24 cellular contexts compared by ENCODE assay signal in the genomic region with DNA sequence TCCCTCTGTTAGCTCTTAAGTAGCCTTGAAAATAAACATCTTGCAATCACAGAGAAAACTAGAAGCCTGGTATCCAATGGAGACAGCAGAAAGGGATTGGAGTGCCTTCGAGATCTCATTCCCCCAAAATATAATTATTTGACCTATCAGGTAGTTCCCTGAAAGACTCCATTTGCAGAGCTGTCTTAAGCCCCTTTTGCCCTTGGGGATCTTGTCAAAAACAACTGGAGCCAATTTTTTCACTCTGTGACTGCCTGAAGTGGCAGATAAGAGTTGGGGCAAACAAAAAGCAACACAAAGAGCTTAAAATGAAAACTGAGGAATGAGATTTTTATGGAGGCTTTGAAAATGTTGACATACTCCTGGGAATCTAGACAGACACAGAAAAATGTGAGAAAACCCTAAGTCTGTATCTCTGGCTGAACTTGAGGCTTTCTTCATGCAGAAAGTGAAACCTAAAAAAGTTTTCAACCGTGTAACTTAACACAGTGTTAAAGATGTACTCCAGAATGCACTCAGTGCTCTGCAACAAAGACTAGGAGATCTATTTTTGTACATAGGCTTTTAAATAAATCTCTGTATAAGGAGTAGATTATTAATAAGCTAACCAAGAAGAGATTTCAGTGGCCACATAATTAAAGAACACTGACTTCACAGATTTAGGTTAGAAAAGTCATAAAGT.
DNase-seq lines count a peak whose midpoint lies in the region; ATAC-seq and TF ChIP-seq lines count a peak whose summit lies in the region.
"Had no signal": no experiment of that assay in that cellular context is flagged by ENCODE, and none has a peak within 500 bp of the region (broad histone marks: within the 10 kb centered on the region; RNA-seq: fewer than 3 reads in every experiment).

No MANE protein-coding gene starts in this region.

- TF ChIP-seq CTCF in cardiac muscle cell (IDR thresholded peaks at IDR 0.05; ENCODE audit: low read depth, low read length) (no peak), testis (IDR thresholded peaks at IDR 0.05) (no peak)

- H3K4me1 ChIP-seq in cardiac muscle cell (ENCODE audit: low read depth) (peaks cover 9% of the 10 kb centered on the region), testis (no peaks in the 10 kb centered on the region)
- H3K4me1 ChIP-seq: BLaER1, upper lobe of left lung had no signal

- no peak for TF ChIP-seq POLR2A in testis (IDR thresholded peaks at IDR 0.05)

- peak; percentile 2 to 3 for DNase-seq in cardiac muscle cell (ENCODE audit: low read depth in 1 of 2, low spot score in 1 of 2)
- no peak for DNase-seq in Right ventricle myocardium inferior (ENCODE audit: missing footprints)
- DNase-seq in NAMALWA (ENCODE audit: low spot score), result peak; percentile 27
- no peak for DNase-seq in NCI-H2107 (lab: John Stamatoyannopoulos, UW)
- no peak for DNase-seq in NCI-H524 treated with DMSO at 0.1 percent for 48 hours (lab: John Stamatoyannopoulos, UW)
- DNase-seq in testis, result no peak
- DNase-seq in NCI-H1694 (lab: John Stamatoyannopoulos, UW), result no peak
- DNase-seq: 8988T; activated CD8-positive, alpha-beta T cell treated with anti-CD3 and anti-CD28 coated beads, Interleukin-2, amount 10 ng/mL, durations not matched to agents 7 days and 5 days; activated naive CD4-positive, alpha-beta T cell treated with anti-CD3 and anti-CD28 coated beads, Interleukin-2, amount 50 U/mL, for 16 hours; activated T-cell treated with anti-CD3 and anti-CD28 coated beads, Interleukin-2, amount 50 U/mL, for 72 hours; Calu3; effector CD4-positive, alpha-beta T cell; NCI-H1417; NCI-H2227 treated with DMSO at 0.1 percent for 48 hours; nephron progenitor cell; SK-N-SH; stimulated activated CD4-positive, alpha-beta T cell treated with anti-CD3 and anti-CD28 coated beads, Interleukin-2, amount 100 ng/mL, for 24 hours; stimulated activated naive CD4-positive, alpha-beta T cell treated with Interleukin-2 at 50 U/mL for 16 hours; T-helper 9 cell; upper lobe of left lung had no signal

- 62 to 64% methylated on average over 2 of the region's 2 CpGs for WGBS in testis, 2 donors

- no peak for ATAC-seq in Right ventricle myocardium inferior
- ATAC-seq in HG03097 (IDR thresholded peaks at IDR 0.05; ENCODE audit: low FRiP score, unreplicated experiment), result peak; percentile 96
- ATAC-seq: activated CD8-positive, alpha-beta T cell treated with anti-CD3 and anti-CD28 coated beads, Interleukin-2, amount 10 ng/mL, durations not matched to agents 7 days and 5 days; activated T-cell treated with anti-CD3 and anti-CD28 coated beads, Interleukin-2, amount 50 U/mL, for 72 hours; left lobe of liver had no signal

- intact Hi-C loops in Right ventricle myocardium inferior (cut with DNase I) (no loop called here), testis (cut with DNase I; ENCODE audit: low total_unique reads) (no loop called here)

- H3K4me3 ChIP-seq in cardiac muscle cell (no peak overlapping the region), testis (no peak overlapping the region)
- H3K4me3 ChIP-seq: BLaER1, upper lobe of left lung had no signal

- H3K9me3 ChIP-seq in cardiac muscle cell (ENCODE audit: low read depth), result no peaks in the 10 kb centered on the region
- H3K9me3 ChIP-seq in testis, result no peaks in the 10 kb centered on the region
- H3K9me3 ChIP-seq: BLaER1, upper lobe of left lung had no signal

- no peaks in the 10 kb centered on the region for H3K27me3 ChIP-seq in cardiac muscle cell
- H3K27me3 ChIP-seq in testis, result no peaks in the 10 kb centered on the region
- H3K27me3 ChIP-seq: BLaER1, upper lobe of left lung had no signal

- H3K27ac ChIP-seq in cardiac muscle cell (peak overlapping the region; percentile 83), testis (no peak overlapping the region)
- H3K27ac ChIP-seq: BLaER1, upper lobe of left lung had no signal

- H3K36me3 ChIP-seq in cardiac muscle cell, result no peaks in the 10 kb centered on the region
- H3K36me3 ChIP-seq in testis (ENCODE audit: low read depth, missing control alignments), result no peaks in the 10 kb centered on the region
- H3K36me3 ChIP-seq: BLaER1, upper lobe of left lung had no signal

Comparison
In these comparisons a context has a peak if more than half of its experiments do, and no peak if none do; other contexts are left out.
1. DNase-seq: peak in cardiac muscle cell (2 of 2) and NAMALWA (single experiment); none in Right ventricle myocardium inferior (single experiment), NCI-H2107 (single experiment), NCI-H524 treated with DMSO at 0.1 percent for 48 hours (single experiment), testis (single experiment) and NCI-H1694 (single experiment).